2 cellular contexts compared by ENCODE assay signal in the genomic region with DNA sequence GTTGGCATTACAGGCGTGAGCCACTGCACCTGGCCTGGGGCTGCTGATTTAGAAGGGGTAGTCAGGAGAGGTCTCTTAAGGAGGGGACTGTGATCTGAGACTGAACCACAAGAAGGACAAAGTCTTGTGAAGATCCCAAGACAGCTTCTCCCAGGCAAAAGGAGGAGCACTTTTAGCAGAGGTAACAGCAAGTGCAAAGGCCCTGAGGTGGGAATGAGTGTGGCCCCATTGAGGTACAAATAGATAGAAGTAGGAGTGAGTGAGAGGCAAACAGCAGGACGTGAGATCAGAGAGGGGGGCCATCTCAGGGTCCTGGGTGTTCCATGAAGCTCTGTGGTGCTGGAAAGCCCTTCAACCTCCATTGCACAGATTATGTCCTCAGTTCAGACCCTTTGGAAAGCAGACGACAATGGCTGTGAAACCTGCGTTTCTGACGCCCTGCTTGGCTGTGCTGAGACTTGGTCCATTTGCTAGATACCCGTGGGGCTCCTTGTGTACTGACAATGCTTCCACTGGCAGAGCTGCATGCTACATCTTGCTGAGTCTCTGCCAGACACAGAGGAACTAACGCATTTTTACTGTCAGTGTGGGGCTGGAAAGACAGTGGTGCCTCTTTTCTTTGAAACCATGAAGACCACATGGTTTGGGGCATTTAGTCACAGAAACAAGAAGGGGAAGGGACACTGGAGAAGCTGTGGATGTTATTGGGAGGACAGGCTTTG.
TF ChIP-seq lines count a peak whose summit lies in the region.

No MANE protein-coding gene starts in this region.

TF ChIP-seq in IMR-90, 13 proteins besides CTCF, POLR2A, EP300 and RAD21:
- TF ChIP-seq RFX5 (IDR thresholded peaks at IDR 0.05; ENCODE audit: low read depth, low read length) (no peak), MXI1 (IDR thresholded peaks at IDR 0.05; ENCODE audit: borderline replicate concordance, low read depth, low read length) (no peak), SMC3 (IDR thresholded peaks at IDR 0.05; ENCODE audit: low read depth, low read length) (no peak), NFE2L2 (IDR thresholded peaks at IDR 0.05; ENCODE audit: low read depth, low read length) (no peak), FOS (IDR thresholded peaks at IDR 0.05; ENCODE audit: low read depth, low read length) (no peak), MAFK (IDR thresholded peaks at IDR 0.05; ENCODE audit: low read depth, low read length) (no peak), RCOR1 (IDR thresholded peaks at IDR 0.05; ENCODE audit: insufficient replicate concordance, low read length) (no peak), MAZ (IDR thresholded peaks at IDR 0.05; ENCODE audit: borderline replicate concordance, low read depth, low read length) (no peak)
- TF ChIP-seq, protein P1, sequence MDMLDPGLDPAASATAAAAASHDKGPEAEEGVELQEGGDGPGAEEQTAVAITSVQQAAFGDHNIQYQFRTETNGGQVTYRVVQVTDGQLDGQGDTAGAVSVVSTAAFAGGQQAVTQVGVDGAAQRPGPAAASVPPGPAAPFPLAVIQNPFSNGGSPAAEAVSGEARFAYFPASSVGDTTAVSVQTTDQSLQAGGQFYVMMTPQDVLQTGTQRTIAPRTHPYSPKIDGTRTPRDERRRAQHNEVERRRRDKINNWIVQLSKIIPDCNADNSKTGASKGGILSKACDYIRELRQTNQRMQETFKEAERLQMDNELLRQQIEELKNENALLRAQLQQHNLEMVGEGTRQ (IDR thresholded peaks at IDR 0.05; ENCODE audit: low read depth, low read length) = no peak
- TF ChIP-seq, protein P2, sequence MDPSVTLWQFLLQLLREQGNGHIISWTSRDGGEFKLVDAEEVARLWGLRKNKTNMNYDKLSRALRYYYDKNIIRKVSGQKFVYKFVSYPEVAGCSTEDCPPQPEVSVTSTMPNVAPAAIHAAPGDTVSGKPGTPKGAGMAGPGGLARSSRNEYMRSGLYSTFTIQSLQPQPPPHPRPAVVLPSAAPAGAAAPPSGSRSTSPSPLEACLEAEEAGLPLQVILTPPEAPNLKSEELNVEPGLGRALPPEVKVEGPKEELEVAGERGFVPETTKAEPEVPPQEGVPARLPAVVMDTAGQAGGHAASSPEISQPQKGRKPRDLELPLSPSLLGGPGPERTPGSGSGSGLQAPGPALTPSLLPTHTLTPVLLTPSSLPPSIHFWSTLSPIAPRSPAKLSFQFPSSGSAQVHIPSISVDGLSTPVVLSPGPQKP (IDR thresholded peaks at IDR 0.05; ENCODE audit: borderline replicate concordance, low read depth, low read length) = no peak
TF ChIP-seq in IMR-90: peak in this region for 0.

TF ChIP-seq in K562, 482 proteins besides CTCF, POLR2A, EP300 and RAD21:
- TF ChIP-seq ESRRA (IDR thresholded peaks at IDR 0.05; ENCODE audit: borderline replicate concordance, low read depth) (no peak), RBM25 (IDR thresholded peaks at IDR 0.05; ENCODE audit: low read depth, low read length, severe bottlenecking) (peak; percentile 51)
